ENCODE assay signal across 9 cellular contexts in genomic region chrX:11351375-11352295, GRCh38. TPM values are rescaled to one million over a fixed set of nuclear protein-coding genes. Genes with fewer than 3 reads are reported as not detected.
A peak's percentile ranks its signal among the peaks of the same experiment; 100 is the strongest.
DNase-seq lines count a peak whose midpoint lies in the region; ATAC-seq, FAIRE-seq and TF ChIP-seq lines count a peak whose summit lies in the region.
"Had no signal": no experiment of that assay in that cellular context is flagged by ENCODE, and none has a peak within 500 bp of the region (broad histone marks: within the 10 kb centered on the region; RNA-seq: fewer than 3 reads in every experiment).

No MANE protein-coding gene starts in this region.

- TF ChIP-seq RAD21 in HepG2 (CRISPR knock-in tag; IDR thresholded peaks at IDR 0.05): no peak

- no peaks in the 10 kb centered on the region for H3K9me3 ChIP-seq in HepG2 (ENCODE audit: low read length)

- TF ChIP-seq EP300 in HepG2 (IDR thresholded peaks at IDR 0.05; ENCODE audit: low read depth in 2 of 2, low read length in 2 of 2): no peak
- TF ChIP-seq EP300 in HepG2 (CRISPR knock-in tag; IDR thresholded peaks at IDR 0.05; ENCODE audit: borderline replicate concordance): no peak

- in situ Hi-C loops in HepG2 (cut with HindIII; ENCODE audit: extremely low pct_ligation_motif_present, low pct_unique_long_range_greater_than_20kb): no loop called here

- no peak for FAIRE-seq in HepG2 (lab: Jason Lieb, UNC)

- H3K27ac ChIP-seq in 22Rv1 (peak overlapping the region; percentile 86), VCaP (peak overlapping the region; percentile 80), HepG2 (ENCODE audit: extremely low read length, insufficient read depth, low read length) (no peak overlapping the region)

- H3K27me3 ChIP-seq in HepG2 (ENCODE audit: control insufficient read depth in 1 of 2, insufficient read depth in 2 of 2, low read length in 2 of 2): no peaks in the 10 kb centered on the region

- H3K4me1 ChIP-seq in HepG2 (ENCODE audit: insufficient read depth, low read length): no peaks in the 10 kb centered on the region

- H3K9ac ChIP-seq in HepG2 (ENCODE audit: insufficient read depth, low read depth, low read length): no peak overlapping the region

- ATAC-seq in HepG2: no peak

- BruUV-seq in HepG2 (replicated peaks; lab: Mats Ljungman, UMichigan): no TSS peak

- H3K4me2 ChIP-seq in HepG2 (ENCODE audit: low read depth, low read length): no peak overlapping the region

- TF ChIP-seq CTCF in 22Rv1 (IDR thresholded peaks at IDR 0.05) (no peak), VCaP (conservative IDR thresholded peaks at IDR 0.05) (no peak), HepG2 (CRISPR knock-in tag; IDR thresholded peaks at IDR 0.05) (no peak)

- no peaks in the 10 kb centered on the region for H4K20me1 ChIP-seq in HepG2 (ENCODE audit: insufficient read depth, low read length)

- no peaks in the 10 kb centered on the region for H3K79me2 ChIP-seq in HepG2 (ENCODE audit: insufficient read depth, low read length)

- CTCF ChIA-PET in HepG2 (lab: Yijun Ruan, JAX; ENCODE audit: low intra/inter-chr PET ratio, low total read pairs): no interaction called here

- H2AFZ ChIP-seq in HepG2 (ENCODE audit: low read length): no peak overlapping the region

- no peaks in the 10 kb centered on the region for H3K36me3 ChIP-seq in HepG2 (replicated peaks in 1 of 2; ENCODE audit: control insufficient read depth in 1 of 2, insufficient read depth in 2 of 2, low read length in 2 of 2)

- intact Hi-C loops in HepG2 (cut with micrococcal nuclease; ENCODE audit: unreplicated experiment): no loop called here

- DNase-seq in H4 (ENCODE audit: low spot score) (peak; percentile 21), kidney tubule cell (ENCODE audit: low spot score) (peak; percentile 77), HepG2 (ENCODE audit: low spot score) (no peak), NAMALWA (ENCODE audit: low spot score) (no peak), NCI-H146 treated with DMSO at 0.1 percent for 48 hours (lab: John Stamatoyannopoulos, UW; ENCODE audit: unreplicated experiment) (no peak), T-helper 9 cell (no peak)
- DNase-seq: activated CD4-positive, alpha-beta T cell treated with anti-CD3 and anti-CD28 coated beads, Interleukin-2, amount 50 U/mL, for 4 hours had no signal

- 10% methylated on average over 3 of the region's 11 CpGs for WGBS in HepG2 (ENCODE audit: low lambda C conversion rate)

- POLR2A ChIA-PET in HepG2 (lab: Yijun Ruan, JAX): no interaction called here

- no peak for TF ChIP-seq POLR2A in HepG2 (IDR thresholded peaks at IDR 0.05; ENCODE audit: insufficient read depth in 1 of 2, low read depth in 2 of 2, low read length in 2 of 2)

- no peak overlapping the region for H3K4me3 ChIP-seq in HepG2 (replicated peaks in 1 of 3; ENCODE audit: insufficient read depth in 1 of 3, low read depth in 2 of 3, low read length in 3 of 3)

TF ChIP-seq in HepG2, 621 proteins besides CTCF, POLR2A, EP300 and RAD21 (continues in another document):
- no peak for TF ChIP-seq ZNF7 (CRISPR knock-in tag; IDR thresholded peaks at IDR 0.05)
- TF ChIP-seq NCOA1 (CRISPR knock-in tag; IDR thresholded peaks at IDR 0.05): no peak
- no peak for TF ChIP-seq ZBTB40 (IDR thresholded peaks at IDR 0.05)
- no peak for TF ChIP-seq ZBTB40 (CRISPR knock-in tag; IDR thresholded peaks at IDR 0.05)
- TF ChIP-seq IRF2 (CRISPR knock-in tag; IDR thresholded peaks at IDR 0.05): no peak
- no peak for TF ChIP-seq ATM (IDR thresholded peaks at IDR 0.05; ENCODE audit: borderline replicate concordance)
- TF ChIP-seq HOXA5 (CRISPR knock-in tag; IDR thresholded peaks at IDR 0.05): no peak
- TF ChIP-seq ZNF3 (CRISPR knock-in tag; IDR thresholded peaks at IDR 0.05): no peak
- no peak for TF ChIP-seq ARNT2 (CRISPR knock-in tag; IDR thresholded peaks at IDR 0.05; ENCODE audit: low read depth)
- TF ChIP-seq KMT2B (CRISPR knock-in tag; IDR thresholded peaks at IDR 0.05): no peak

RNA-seq across cellular contexts. Expression of gene AMELX, which starts 58.4 kb away (rescaled TPM):
- total RNA-seq in H4 (2014; rRNA removed; shearing (Covaris generic)): not detected in 2 replicates
- total RNA-seq in HepG2 (2016; rRNA removed; fragmentation: Illumina TruSeq; extraction: Trizol): not detected in 2 replicates
- not detected in 2 replicates for total RNA-seq in HepG2 (2016; cell fraction: cytosol; rRNA removed; fragmentation: Illumina TruSeq; extraction: Trizol; ENCODE audit: low read depth)
- not detected in 2 replicates for total RNA-seq in HepG2 (2016; cell fraction: insoluble cytoplasmic fraction; rRNA removed; fragmentation: Illumina TruSeq; extraction: Trizol)
- total RNA-seq in HepG2 (2016; cell fraction: membrane; rRNA removed; fragmentation: Illumina TruSeq; extraction: Trizol): not detected in 2 replicates
- total RNA-seq in HepG2 (2016; cell fraction: nucleus; rRNA removed; fragmentation: Illumina TruSeq; extraction: Trizol): not detected in 2 replicates
- not detected in 2 replicates for polyA plus RNA-seq in HepG2 (2011; rRNA removed)
- polyA plus RNA-seq in HepG2 (2011; cell fraction: cytosol; rRNA removed): not detected in 2 replicates
- not detected in 2 replicates for polyA plus RNA-seq in HepG2 (2011; cell fraction: nucleus; rRNA removed)
- not detected in 2 replicates for polyA plus RNA-seq in HepG2 (2012)
- not detected in 2 replicates for polyA plus RNA-seq in HepG2 (2016; cell fraction: cytosol; fragmentation: Illumina TruSeq; extraction: Trizol; ENCODE audit: low read depth)
- polyA plus RNA-seq in HepG2 (2016; cell fraction: insoluble cytoplasmic fraction; fragmentation: Illumina TruSeq; extraction: Trizol; ENCODE audit: low read depth): not detected in 2 replicates
- not detected in 2 replicates for polyA plus RNA-seq in HepG2 (2016; cell fraction: membrane; fragmentation: Illumina TruSeq; extraction: Trizol; ENCODE audit: low read depth)
- polyA plus RNA-seq in HepG2 (2016; cell fraction: nucleus; fragmentation: Illumina TruSeq; extraction: Trizol; ENCODE audit: insufficient read depth, low read depth): not detected in 2 replicates
- not detected in 2 replicates for polyA minus RNA-seq in HepG2 (2011; rRNA and poly(A)+ RNA removed; ENCODE audit: low replicate concordance)
- polyA minus RNA-seq in HepG2 (2011; cell fraction: cytosol; rRNA and poly(A)+ RNA removed): not detected in 2 replicates
- not detected in 2 replicates for polyA minus RNA-seq in HepG2 (2011; cell fraction: nucleus; rRNA and poly(A)+ RNA removed)

Comparison
In these comparisons a context has a peak if more than half of its experiments do, and no peak if none do; other contexts are left out.
1. DNase-seq: peak in H4 (single experiment) and kidney tubule cell (single experiment); none in HepG2 (single experiment), NAMALWA (single experiment), NCI-H146 treated with DMSO at 0.1 percent for 48 hours (single experiment) and T-helper 9 cell (single experiment).